ENCODE assay signal across 1 cellular context in genomic region chr15:98649621-98649995, GRCh38.
TF ChIP-seq lines count a peak whose summit lies in the region.

No MANE protein-coding gene starts in this region.

TF ChIP-seq in HepG2, 621 proteins besides CTCF, POLR2A, EP300 and RAD21 (continued from another document and continues in another):
- TF ChIP-seq, protein P1, sequence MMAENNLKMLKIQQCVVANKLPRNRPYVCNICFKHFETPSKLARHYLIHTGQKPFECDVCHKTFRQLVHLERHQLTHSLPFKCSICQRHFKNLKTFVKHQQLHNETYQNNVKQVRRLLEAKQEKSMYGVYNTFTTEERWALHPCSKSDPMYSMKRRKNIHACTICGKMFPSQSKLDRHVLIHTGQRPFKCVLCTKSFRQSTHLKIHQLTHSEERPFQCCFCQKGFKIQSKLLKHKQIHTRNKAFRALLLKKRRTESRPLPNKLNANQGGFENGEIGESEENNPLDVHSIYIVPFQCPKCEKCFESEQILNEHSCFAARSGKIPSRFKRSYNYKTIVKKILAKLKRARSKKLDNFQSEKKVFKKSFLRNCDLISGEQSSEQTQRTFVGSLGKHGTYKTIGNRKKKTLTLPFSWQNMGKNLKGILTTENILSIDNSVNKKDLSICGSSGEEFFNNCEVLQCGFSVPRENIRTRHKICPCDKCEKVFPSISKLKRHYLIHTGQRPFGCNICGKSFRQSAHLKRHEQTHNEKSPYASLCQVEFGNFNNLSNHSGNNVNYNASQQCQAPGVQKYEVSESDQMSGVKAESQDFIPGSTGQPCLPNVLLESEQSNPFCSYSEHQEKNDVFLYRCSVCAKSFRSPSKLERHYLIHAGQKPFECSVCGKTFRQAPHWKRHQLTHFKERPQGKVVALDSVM (CRISPR knock-in tag; IDR thresholded peaks at IDR 0.05) = no peak
- TF ChIP-seq HNF4G (IDR thresholded peaks at IDR 0.05; ENCODE audit: borderline replicate concordance, low read depth, low read length) (no peak), HNF4G (CRISPR knock-in tag; IDR thresholded peaks at IDR 0.05; ENCODE audit: borderline replicate concordance, low read depth) (no peak), ZNF230 (CRISPR knock-in tag; IDR thresholded peaks at IDR 0.05) (no peak), THAP9 (CRISPR knock-in tag; IDR thresholded peaks at IDR 0.05; ENCODE audit: borderline replicate concordance) (no peak), ZMYM3 (CRISPR knock-in tag; IDR thresholded peaks at IDR 0.05) (no peak), ZNF720 (CRISPR knock-in tag; IDR thresholded peaks at IDR 0.05) (no peak), ZNF432 (CRISPR knock-in tag; IDR thresholded peaks at IDR 0.05; ENCODE audit: borderline replicate concordance) (no peak), EZH2 (conservative IDR thresholded peaks at IDR 0.05; ENCODE audit: low read depth, low read length) (no peak), SMAD9 (CRISPR knock-in tag; IDR thresholded peaks at IDR 0.05) (no peak), ZNF878 (CRISPR knock-in tag; IDR thresholded peaks at IDR 0.05) (no peak), ZBTB7A (CRISPR knock-in tag; IDR thresholded peaks at IDR 0.05) (no peak), KDM6A (CRISPR knock-in tag; IDR thresholded peaks at IDR 0.05; ENCODE audit: low read depth) (no peak), CREB1 (IDR thresholded peaks at IDR 0.05) (no peak), CREB1 (CRISPR knock-in tag; IDR thresholded peaks at IDR 0.05) (no peak), SKI (IDR thresholded peaks at IDR 0.05; ENCODE audit: partially characterized antibody) (no peak), LRRFIP1 (CRISPR knock-in tag; conservative IDR thresholded peaks at IDR 0.05) (no peak), ZNF780A (CRISPR knock-in tag; IDR thresholded peaks at IDR 0.05) (no peak), ATF5 (CRISPR knock-in tag; IDR thresholded peaks at IDR 0.05; ENCODE audit: low read depth) (no peak), KDM2A (CRISPR knock-in tag; IDR thresholded peaks at IDR 0.05; ENCODE audit: borderline replicate concordance, low read depth) (no peak; the same call in 1 of the 2 replicates), CREM (IDR thresholded peaks at IDR 0.05) (no peak), CREM (CRISPR knock-in tag; IDR thresholded peaks at IDR 0.05) (no peak), ZBTB44 (CRISPR knock-in tag; IDR thresholded peaks at IDR 0.05) (no peak), SP2 (CRISPR knock-in tag; IDR thresholded peaks at IDR 0.05) (no peak), KMT2B (CRISPR knock-in tag; IDR thresholded peaks at IDR 0.05) (no peak), ZNF503 (CRISPR knock-in tag; IDR thresholded peaks at IDR 0.05) (no peak), HHEX (CRISPR knock-in tag; IDR thresholded peaks at IDR 0.05) (no peak), ZNF776 (CRISPR knock-in tag; IDR thresholded peaks at IDR 0.05) (no peak), ZNF564 (CRISPR knock-in tag; IDR thresholded peaks at IDR 0.05) (no peak), ZBTB14 (CRISPR knock-in tag; IDR thresholded peaks at IDR 0.05) (peak; percentile 31; the same call in 1 of the 2 replicates), NFATC3 (CRISPR knock-in tag; IDR thresholded peaks at IDR 0.05) (no peak)
- TF ChIP-seq, protein P2, sequence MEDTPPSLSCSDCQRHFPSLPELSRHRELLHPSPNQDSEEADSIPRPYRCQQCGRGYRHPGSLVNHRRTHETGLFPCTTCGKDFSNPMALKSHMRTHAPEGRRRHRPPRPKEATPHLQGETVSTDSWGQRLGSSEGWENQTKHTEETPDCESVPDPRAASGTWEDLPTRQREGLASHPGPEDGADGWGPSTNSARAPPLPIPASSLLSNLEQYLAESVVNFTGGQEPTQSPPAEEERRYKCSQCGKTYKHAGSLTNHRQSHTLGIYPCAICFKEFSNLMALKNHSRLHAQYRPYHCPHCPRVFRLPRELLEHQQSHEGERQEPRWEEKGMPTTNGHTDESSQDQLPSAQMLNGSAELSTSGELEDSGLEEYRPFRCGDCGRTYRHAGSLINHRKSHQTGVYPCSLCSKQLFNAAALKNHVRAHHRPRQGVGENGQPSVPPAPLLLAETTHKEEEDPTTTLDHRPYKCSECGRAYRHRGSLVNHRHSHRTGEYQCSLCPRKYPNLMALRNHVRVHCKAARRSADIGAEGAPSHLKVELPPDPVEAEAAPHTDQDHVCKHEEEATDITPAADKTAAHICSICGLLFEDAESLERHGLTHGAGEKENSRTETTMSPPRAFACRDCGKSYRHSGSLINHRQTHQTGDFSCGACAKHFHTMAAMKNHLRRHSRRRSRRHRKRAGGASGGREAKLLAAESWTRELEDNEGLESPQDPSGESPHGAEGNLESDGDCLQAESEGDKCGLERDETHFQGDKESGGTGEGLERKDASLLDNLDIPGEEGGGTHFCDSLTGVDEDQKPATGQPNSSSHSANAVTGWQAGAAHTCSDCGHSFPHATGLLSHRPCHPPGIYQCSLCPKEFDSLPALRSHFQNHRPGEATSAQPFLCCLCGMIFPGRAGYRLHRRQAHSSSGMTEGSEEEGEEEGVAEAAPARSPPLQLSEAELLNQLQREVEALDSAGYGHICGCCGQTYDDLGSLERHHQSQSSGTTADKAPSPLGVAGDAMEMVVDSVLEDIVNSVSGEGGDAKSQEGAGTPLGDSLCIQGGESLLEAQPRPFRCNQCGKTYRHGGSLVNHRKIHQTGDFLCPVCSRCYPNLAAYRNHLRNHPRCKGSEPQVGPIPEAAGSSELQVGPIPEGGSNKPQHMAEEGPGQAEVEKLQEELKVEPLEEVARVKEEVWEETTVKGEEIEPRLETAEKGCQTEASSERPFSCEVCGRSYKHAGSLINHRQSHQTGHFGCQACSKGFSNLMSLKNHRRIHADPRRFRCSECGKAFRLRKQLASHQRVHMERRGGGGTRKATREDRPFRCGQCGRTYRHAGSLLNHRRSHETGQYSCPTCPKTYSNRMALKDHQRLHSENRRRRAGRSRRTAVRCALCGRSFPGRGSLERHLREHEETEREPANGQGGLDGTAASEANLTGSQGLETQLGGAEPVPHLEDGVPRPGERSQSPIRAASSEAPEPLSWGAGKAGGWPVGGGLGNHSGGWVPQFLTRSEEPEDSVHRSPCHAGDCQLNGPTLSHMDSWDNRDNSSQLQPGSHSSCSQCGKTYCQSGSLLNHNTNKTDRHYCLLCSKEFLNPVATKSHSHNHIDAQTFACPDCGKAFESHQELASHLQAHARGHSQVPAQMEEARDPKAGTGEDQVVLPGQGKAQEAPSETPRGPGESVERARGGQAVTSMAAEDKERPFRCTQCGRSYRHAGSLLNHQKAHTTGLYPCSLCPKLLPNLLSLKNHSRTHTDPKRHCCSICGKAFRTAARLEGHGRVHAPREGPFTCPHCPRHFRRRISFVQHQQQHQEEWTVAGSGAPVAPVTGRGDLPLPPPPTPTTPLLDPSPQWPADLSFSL (CRISPR knock-in tag; IDR thresholded peaks at IDR 0.05) = no peak
- TF ChIP-seq, protein P3, sequence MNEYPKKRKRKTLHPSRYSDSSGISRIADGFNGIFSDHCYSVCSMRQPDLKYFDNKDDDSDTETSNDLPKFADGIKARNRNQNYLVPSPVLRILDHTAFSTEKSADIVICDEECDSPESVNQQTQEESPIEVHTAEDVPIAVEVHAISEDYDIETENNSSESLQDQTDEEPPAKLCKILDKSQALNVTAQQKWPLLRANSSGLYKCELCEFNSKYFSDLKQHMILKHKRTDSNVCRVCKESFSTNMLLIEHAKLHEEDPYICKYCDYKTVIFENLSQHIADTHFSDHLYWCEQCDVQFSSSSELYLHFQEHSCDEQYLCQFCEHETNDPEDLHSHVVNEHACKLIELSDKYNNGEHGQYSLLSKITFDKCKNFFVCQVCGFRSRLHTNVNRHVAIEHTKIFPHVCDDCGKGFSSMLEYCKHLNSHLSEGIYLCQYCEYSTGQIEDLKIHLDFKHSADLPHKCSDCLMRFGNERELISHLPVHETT (CRISPR knock-in tag; conservative IDR thresholded peaks at IDR 0.05) = no peak
- TF ChIP-seq, protein P4, sequence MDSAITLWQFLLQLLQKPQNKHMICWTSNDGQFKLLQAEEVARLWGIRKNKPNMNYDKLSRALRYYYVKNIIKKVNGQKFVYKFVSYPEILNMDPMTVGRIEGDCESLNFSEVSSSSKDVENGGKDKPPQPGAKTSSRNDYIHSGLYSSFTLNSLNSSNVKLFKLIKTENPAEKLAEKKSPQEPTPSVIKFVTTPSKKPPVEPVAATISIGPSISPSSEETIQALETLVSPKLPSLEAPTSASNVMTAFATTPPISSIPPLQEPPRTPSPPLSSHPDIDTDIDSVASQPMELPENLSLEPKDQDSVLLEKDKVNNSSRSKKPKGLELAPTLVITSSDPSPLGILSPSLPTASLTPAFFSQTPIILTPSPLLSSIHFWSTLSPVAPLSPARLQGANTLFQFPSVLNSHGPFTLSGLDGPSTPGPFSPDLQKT (CRISPR knock-in tag; IDR thresholded peaks at IDR 0.05; ENCODE audit: borderline replicate concordance) = no peak
- TF ChIP-seq, protein P5, sequence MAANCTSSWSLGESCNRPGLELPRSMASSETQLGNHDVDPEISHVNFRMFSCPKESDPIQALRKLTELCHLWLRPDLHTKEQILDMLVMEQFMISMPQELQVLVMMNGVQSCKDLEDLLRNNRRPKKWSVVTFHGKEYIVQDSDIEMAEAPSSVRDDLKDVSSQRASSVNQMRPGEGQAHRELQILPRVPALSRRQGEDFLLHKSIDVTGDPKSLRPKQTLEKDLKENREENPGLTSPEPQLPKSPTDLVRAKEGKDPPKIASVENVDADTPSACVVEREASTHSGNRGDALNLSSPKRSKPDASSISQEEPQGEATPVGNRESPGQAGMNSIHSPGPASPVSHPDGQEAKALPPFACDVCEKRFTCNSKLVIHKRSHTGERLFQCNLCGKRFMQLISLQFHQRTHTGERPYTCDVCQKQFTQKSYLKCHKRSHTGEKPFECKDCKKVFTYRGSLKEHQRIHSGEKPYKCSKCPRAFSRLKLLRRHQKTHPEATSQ (CRISPR knock-in tag; IDR thresholded peaks at IDR 0.05; ENCODE audit: borderline replicate concordance) = no peak
